9 cellular contexts compared by ENCODE assay signal in genomic region chr6:45922728-45923351, GRCh38.
A peak's percentile ranks its signal among the peaks of the same experiment; 100 is the strongest.
DNase-seq lines count a peak whose midpoint lies in the region; ATAC-seq and TF ChIP-seq lines count a peak whose summit lies in the region.
"Had no signal": no experiment of that assay in that cellular context is flagged by ENCODE, and none has a peak within 500 bp of the region (broad histone marks: within the 10 kb centered on the region; RNA-seq: fewer than 3 reads in every experiment).

No MANE protein-coding gene starts in this region.

- no peaks in the 10 kb centered on the region for H3K36me3 ChIP-seq in cardiac muscle cell
- H3K36me3 ChIP-seq in psoas muscle (ENCODE audit: insufficient read depth in 1 of 2, low read depth in 1 of 2) = peaks cover 0 to 10% of the 10 kb centered on the region in 2 donors
- H3K36me3 ChIP-seq in vagina = no peaks in the 10 kb centered on the region

- H3K27me3 Mint-ChIP-seq in activated naive CD8-positive, alpha-beta T cell treated with anti-CD3 and anti-CD28 coated beads for 36 hours = peaks cover 21% of the 10 kb centered on the region
- H3K27me3 Mint-ChIP-seq: dendritic cell treated with granulocyte-macrophage colony-stimulating factor and Interleukin-4, amounts not matched to agents 40 ng/mL and 50 ng/mL, for 4 days had no signal

- H3K4me1 ChIP-seq in cardiac muscle cell (ENCODE audit: low read depth) (no peaks in the 10 kb centered on the region), psoas muscle (peaks cover 26% of the 10 kb centered on the region), vagina (no peaks in the 10 kb centered on the region)

- peak; percentile 28 for ATAC-seq in HG03558 (IDR thresholded peaks at IDR 0.05; ENCODE audit: extremely low read depth, unreplicated experiment)
- ATAC-seq in psoas muscle = peak; percentile 62 to 87 (median 70)

- no peak overlapping the region for H3K27ac Mint-ChIP-seq in activated naive CD8-positive, alpha-beta T cell treated with anti-CD3 and anti-CD28 coated beads for 36 hours
- H3K27ac Mint-ChIP-seq: dendritic cell treated with granulocyte-macrophage colony-stimulating factor and Interleukin-4, amounts not matched to agents 40 ng/mL and 50 ng/mL, for 4 days had no signal

- no peak for TF ChIP-seq POLR2A in vagina (IDR thresholded peaks at IDR 0.05)

- peaks cover 29% of the 10 kb centered on the region for H3K4me1 Mint-ChIP-seq in activated naive CD8-positive, alpha-beta T cell treated with anti-CD3 and anti-CD28 coated beads for 36 hours

- no peak overlapping the region for H3K4me3 Mint-ChIP-seq in activated naive CD8-positive, alpha-beta T cell treated with anti-CD3 and anti-CD28 coated beads for 36 hours
- H3K4me3 Mint-ChIP-seq: dendritic cell treated with granulocyte-macrophage colony-stimulating factor and Interleukin-4, amounts not matched to agents 40 ng/mL and 50 ng/mL, for 4 days had no signal

- no peak overlapping the region for H3K27ac ChIP-seq in RWPE1
- no peak overlapping the region for H3K27ac ChIP-seq in cardiac muscle cell
- H3K27ac ChIP-seq in psoas muscle = no peak overlapping the region
- H3K27ac ChIP-seq in vagina = no peak overlapping the region

- no peak overlapping the region for H3K4me3 ChIP-seq in cardiac muscle cell
- H3K4me3 ChIP-seq in psoas muscle = no peak overlapping the region
- H3K4me3 ChIP-seq in vagina = no peak overlapping the region

- intact Hi-C loops in psoas muscle (cut with DNase I) = loop anchor here (2.0 to 10.0 kb wide), 4 partner anchors 1266 to 1448 kb away; no protein-coding TSS in a partner anchor
- intact Hi-C loops in vagina (cut with DNase I) = loop anchor here (10.0 kb wide), 1 partner anchor 1268 kb away; no protein-coding TSS in a partner anchor

- CTCF ChIA-PET in RWPE1 (lab: Yijun Ruan, JAX) = interaction anchor here (0.6 to 1.6 kb wide), 18 partner anchors 8 to 1447 kb away, joined by 3 to 8 read pairs (median 4); no protein-coding TSS in a partner anchor

- H3K9me3 Mint-ChIP-seq in activated naive CD8-positive, alpha-beta T cell treated with anti-CD3 and anti-CD28 coated beads for 36 hours = no peaks in the 10 kb centered on the region
- H3K9me3 Mint-ChIP-seq: dendritic cell treated with granulocyte-macrophage colony-stimulating factor and Interleukin-4, amounts not matched to agents 40 ng/mL and 50 ng/mL, for 4 days had no signal

- H3K9me3 ChIP-seq in cardiac muscle cell (ENCODE audit: low read depth) (no peaks in the 10 kb centered on the region), psoas muscle (no peaks in the 10 kb centered on the region), vagina (no peaks in the 10 kb centered on the region)

- no peaks in the 10 kb centered on the region for H3K36me3 Mint-ChIP-seq in activated naive CD8-positive, alpha-beta T cell treated with anti-CD3 and anti-CD28 coated beads for 36 hours

- POLR2A ChIA-PET in RWPE1 (lab: Yijun Ruan, JAX; ENCODE audit: low non-redundant PET) = interaction anchor here (0.6 kb wide), 1 partner anchor 478 kb away, joined by 3 read pairs; no protein-coding TSS in a partner anchor

- WGBS in psoas muscle, 3 donors = 55 to 65% (median 59%) methylated on average over 11 of the region's 11 CpGs

- DNase-seq in ELF-1 (ENCODE audit: low read depth, low spot score) = peak; percentile 80
- peak; percentile 55 for DNase-seq in RWPE1 (ENCODE audit: low spot score)
- DNase-seq in activated naive CD8-positive, alpha-beta T cell treated with anti-CD3 and anti-CD28 coated beads for 36 hours = peak; percentile 30
- DNase-seq in cardiac muscle cell (ENCODE audit: low read depth in 1 of 2, low spot score in 1 of 2) = peak; percentile 65 to 89
- peak; percentile 59 to 79 for DNase-seq in psoas muscle
- DNase-seq in vagina (ENCODE audit: extremely low spot score in 2 of 2) = peak in 1 of 2 donors; percentile 6
- no peak for DNase-seq in SK-N-DZ (ENCODE audit: low spot score)

- H3K27me3 ChIP-seq in cardiac muscle cell = no peaks in the 10 kb centered on the region
- H3K27me3 ChIP-seq in psoas muscle (ENCODE audit: insufficient read depth in 3 of 3, low read length in 2 of 3) = no peaks in the 10 kb centered on the region
- H3K27me3 ChIP-seq in vagina = no peaks in the 10 kb centered on the region

- TF ChIP-seq CTCF in RWPE1 (conservative IDR thresholded peaks at IDR 0.05; ENCODE audit: low read depth) (peak; percentile 81), cardiac muscle cell (IDR thresholded peaks at IDR 0.05; ENCODE audit: low read depth, low read length) (peak; percentile 85), psoas muscle (IDR thresholded peaks at IDR 0.05) (peak; percentile 54), vagina (IDR thresholded peaks at IDR 0.05) (peak; percentile 4 to 80 (median 63))
